ENCODE assay signal across 1 cellular context in genomic region chr6:105746130-105746505, GRCh38.
TF ChIP-seq lines count a peak whose summit lies in the region.

No MANE protein-coding gene starts in this region.

TF ChIP-seq in K562, 482 proteins besides CTCF, POLR2A, EP300 and RAD21 (continued from another document):
- TF ChIP-seq ZBTB11 (CRISPR knock-in tag; IDR thresholded peaks at IDR 0.05): 0 out of 6 replicates have a peak, but pooled peaks of 1 of the 3 experiments have one; percentile 11
- peak; percentile 20; the same call in 1 of the 2 replicates for TF ChIP-seq FOXJ2 (tag; IDR thresholded peaks at IDR 0.05)
- TF ChIP-seq ARHGAP35 (IDR thresholded peaks at IDR 0.05; ENCODE audit: partially characterized antibody): no peak
- 0 out of 4 replicates have a peak, but pooled peaks of 1 of the 2 experiments have one; percentile 6 for TF ChIP-seq MAZ (CRISPR knock-in tag; conservative IDR thresholded peaks at IDR 0.05 in 1 of 2, IDR thresholded peaks at IDR 0.05 in 1 of 2)
- TF ChIP-seq ZNF592 (IDR thresholded peaks at IDR 0.05): no peak
- TF ChIP-seq HMBOX1 (IDR thresholded peaks at IDR 0.05): peak; percentile 41; the same call in 1 of the 2 replicates
- 0 out of 2 replicates have a peak, but pooled peaks have one; percentile 8 for TF ChIP-seq FOSL1 (tag; conservative IDR thresholded peaks at IDR 0.05)
TF ChIP-seq in K562: peak in this region for 6.
